Comparison of ENCODE assay signal across 1 cellular context in genomic region chr20:46132705-46133120, GRCh38.
A peak's percentile ranks its signal among the peaks of the same experiment; 100 is the strongest.
TF ChIP-seq lines count a peak whose summit lies in the region.

No MANE protein-coding gene starts in this region.

TF ChIP-seq in HepG2, 621 proteins besides CTCF, POLR2A, EP300 and RAD21 (continued from another document and continues in another):
- TF ChIP-seq TFE3 (CRISPR knock-in tag; IDR thresholded peaks at IDR 0.05) (no peak), ZNF3 (CRISPR knock-in tag; IDR thresholded peaks at IDR 0.05) (no peak), ZBTB10 (CRISPR knock-in tag; IDR thresholded peaks at IDR 0.05; ENCODE audit: borderline replicate concordance) (no peak), ZNF414 (CRISPR knock-in tag; IDR thresholded peaks at IDR 0.05) (no peak), ZNF180 (CRISPR knock-in tag; IDR thresholded peaks at IDR 0.05; ENCODE audit: borderline replicate concordance, low read depth) (no peak), ZFP41 (CRISPR knock-in tag; IDR thresholded peaks at IDR 0.05; ENCODE audit: borderline replicate concordance) (no peak), NFYC (CRISPR knock-in tag; IDR thresholded peaks at IDR 0.05) (no peak), CHCHD3 (CRISPR knock-in tag; IDR thresholded peaks at IDR 0.05) (no peak; the same call in 1 of the 2 replicates), PAF1 (CRISPR knock-in tag; IDR thresholded peaks at IDR 0.05) (no peak), ESRRA (CRISPR knock-in tag; IDR thresholded peaks at IDR 0.05; ENCODE audit: low read depth) (no peak), ZNF589 (CRISPR knock-in tag; conservative IDR thresholded peaks at IDR 0.05) (no peak), RELA (CRISPR knock-in tag; IDR thresholded peaks at IDR 0.05) (no peak), ZNF441 (CRISPR knock-in tag; IDR thresholded peaks at IDR 0.05; ENCODE audit: borderline replicate concordance) (no peak), SMAD1 (CRISPR knock-in tag; IDR thresholded peaks at IDR 0.05; ENCODE audit: borderline replicate concordance, low read depth) (no peak), PAXIP1 (CRISPR knock-in tag; conservative IDR thresholded peaks at IDR 0.05) (no peak), ZNF691 (CRISPR knock-in tag; IDR thresholded peaks at IDR 0.05; ENCODE audit: borderline replicate concordance, low read depth) (no peak), DBP (CRISPR knock-in tag; IDR thresholded peaks at IDR 0.05; ENCODE audit: not compliant biosample characterization) (no peak), SETDB1 (CRISPR knock-in tag; IDR thresholded peaks at IDR 0.05; ENCODE audit: borderline replicate concordance) (no peak), ZBTB8A (CRISPR knock-in tag; IDR thresholded peaks at IDR 0.05; ENCODE audit: borderline replicate concordance, low read depth) (no peak), ZFX (CRISPR knock-in tag; IDR thresholded peaks at IDR 0.05; ENCODE audit: low read depth) (no peak), ZNF282 (IDR thresholded peaks at IDR 0.05; ENCODE audit: partially characterized antibody) (no peak), ZNF557 (CRISPR knock-in tag; IDR thresholded peaks at IDR 0.05) (no peak), ELK4 (CRISPR knock-in tag; IDR thresholded peaks at IDR 0.05; ENCODE audit: borderline replicate concordance) (no peak), MXD4 (CRISPR knock-in tag; IDR thresholded peaks at IDR 0.05) (no peak), E2F1 (CRISPR knock-in tag; IDR thresholded peaks at IDR 0.05) (no peak), ASH2L (IDR thresholded peaks at IDR 0.05; ENCODE audit: insufficient read length, low read depth, low read length) (no peak), ZNF703 (CRISPR knock-in tag; IDR thresholded peaks at IDR 0.05; ENCODE audit: borderline replicate concordance) (no peak), IKZF5 (CRISPR knock-in tag; IDR thresholded peaks at IDR 0.05) (no peak; the same call in 1 of the 2 replicates), STAG1 (CRISPR knock-in tag; IDR thresholded peaks at IDR 0.05) (peak; percentile 96), NRL (CRISPR knock-in tag; IDR thresholded peaks at IDR 0.05; ENCODE audit: borderline replicate concordance) (no peak), CENPBD1 (CRISPR knock-in tag; IDR thresholded peaks at IDR 0.05; ENCODE audit: borderline replicate concordance, low read depth) (no peak), ZNF264 (CRISPR knock-in tag; IDR thresholded peaks at IDR 0.05) (no peak), HDAC1 (CRISPR knock-in tag; IDR thresholded peaks at IDR 0.05) (no peak), ZFY (CRISPR knock-in tag; IDR thresholded peaks at IDR 0.05) (no peak), ZNF382 (CRISPR knock-in tag; IDR thresholded peaks at IDR 0.05; ENCODE audit: borderline replicate concordance) (no peak), ZNF263 (CRISPR knock-in tag; IDR thresholded peaks at IDR 0.05) (no peak), TCF7L2 (IDR thresholded peaks at IDR 0.05; ENCODE audit: low read depth, low read length) (no peak), ZNF562 (CRISPR knock-in tag; IDR thresholded peaks at IDR 0.05; ENCODE audit: borderline replicate concordance) (no peak), ZSCAN9 (CRISPR knock-in tag; IDR thresholded peaks at IDR 0.05; ENCODE audit: borderline replicate concordance) (no peak), TBX3 (IDR thresholded peaks at IDR 0.05; ENCODE audit: borderline replicate concordance) (no peak), ZNF256 (CRISPR knock-in tag; conservative IDR thresholded peaks at IDR 0.05) (no peak), TRAFD1 (CRISPR knock-in tag; IDR thresholded peaks at IDR 0.05; ENCODE audit: borderline replicate concordance) (no peak), ZNF337 (CRISPR knock-in tag; IDR thresholded peaks at IDR 0.05; ENCODE audit: borderline replicate concordance, low read depth) (no peak)
